In genomic region chr10:74658511-74658910, GRCh38 we compare ENCODE assay signal across 8 cellular contexts.
"Had no signal": no experiment of that assay in that cellular context is flagged by ENCODE, and none has a peak within 500 bp of the region (broad histone marks: within the 10 kb centered on the region; RNA-seq: fewer than 3 reads in every experiment).

No MANE protein-coding gene starts in this region.

- H3K4me3 ChIP-seq: GM12878 had no signal

- ATAC-seq: GM12878 had no signal

- DNase-seq: GDM1, GF-D8 had no signal

- FAIRE-seq: G401.6, GM12878, GM12891, GM12892, GM18507, GM19239 had no signal
